In genomic region chrX:153560466-153560865, GRCh38 we compare ENCODE assay signal across 34 cellular contexts.
"Had no signal": no experiment of that assay in that cellular context is flagged by ENCODE, and none has a peak within 500 bp of the region (broad histone marks: within the 10 kb centered on the region; RNA-seq: fewer than 3 reads in every experiment).

No MANE protein-coding gene starts in this region.

- H3K27ac ChIP-seq: ascending aorta, cardiac muscle cell, coronary artery, esophagus muscularis mucosa, foreskin keratinocyte, gastrocnemius medialis, heart right ventricle had no signal

- H3K4me3 Mint-ChIP-seq: activated CD4-positive, alpha-beta memory T cell treated with anti-CD3 and anti-CD28 coated beads for 36 hours; activated CD4-positive, alpha-beta T cell treated with anti-CD3 and anti-CD28 coated beads for 36 hours; activated CD4-positive, alpha-beta T cell treated with anti-CD3 and anti-CD28 coated beads, Interleukin-2, amount 10 ng/mL, durations not matched to agents 24 days and 14 days; activated CD8-positive, alpha-beta memory T cell treated with anti-CD3 and anti-CD28 coated beads, Interleukin-2, amount 10 ng/mL, durations not matched to agents 7 days and 5 days; activated CD8-positive, alpha-beta T cell treated with anti-CD3 and anti-CD28 coated beads, Interleukin-2, amount 10 ng/mL, durations not matched to agents 7 days and 5 days; activated naive CD4-positive, alpha-beta T cell treated with anti-CD3 and anti-CD28 coated beads for 36 hours; activated naive CD4-positive, alpha-beta T cell treated with anti-CD3 and anti-CD28 coated beads, Interleukin-2, amount 50 U/mL, for 24 hours; activated naive CD8-positive, alpha-beta T cell treated with anti-CD3 and anti-CD28 coated beads for 36 hours; activated T-cell treated with anti-CD3 and anti-CD28 coated beads, Interleukin-2, amount 50 U/mL, for 24 hours; activated T-cell treated with anti-CD3 and anti-CD28 coated beads, Interleukin-2, amount 50 U/mL, for 72 hours; brain; central memory CD8-positive, alpha-beta T cell; dendritic cell treated with granulocyte-macrophage colony-stimulating factor and Interleukin-4, amounts not matched to agents 40 ng/mL and 50 ng/mL, for 4 days; T-cell; T-helper 1 cell treated with Interleukin-12 subunit alpha and Interleukin-12 subunit beta and Interleukin-4 antibody, amounts not matched to agents 30 μg/mL and 1 μg/mL, for 36 hours had no signal

- H3K36me3 Mint-ChIP-seq: activated CD4-positive, alpha-beta memory T cell treated with anti-CD3 and anti-CD28 coated beads for 36 hours; activated CD8-positive, alpha-beta memory T cell treated with anti-CD3 and anti-CD28 coated beads, Interleukin-2, amount 10 ng/mL, durations not matched to agents 7 days and 5 days; activated naive CD4-positive, alpha-beta T cell treated with anti-CD3 and anti-CD28 coated beads, Interleukin-2, amount 50 U/mL, for 24 hours; activated naive CD8-positive, alpha-beta T cell treated with anti-CD3 and anti-CD28 coated beads for 36 hours; brain; T-cell had no signal

- H3K4me1 Mint-ChIP-seq: activated CD4-positive, alpha-beta T cell treated with anti-CD3 and anti-CD28 coated beads for 36 hours; activated CD4-positive, alpha-beta T cell treated with anti-CD3 and anti-CD28 coated beads, Interleukin-2, amount 10 ng/mL, durations not matched to agents 24 days and 14 days; activated CD8-positive, alpha-beta memory T cell treated with anti-CD3 and anti-CD28 coated beads, Interleukin-2, amount 10 ng/mL, durations not matched to agents 7 days and 5 days; activated naive CD4-positive, alpha-beta T cell treated with anti-CD3 and anti-CD28 coated beads, Interleukin-2, amount 50 U/mL, for 24 hours; brain; central memory CD8-positive, alpha-beta T cell had no signal

- H3K4me1 ChIP-seq: ascending aorta, breast epithelium, esophagus muscularis mucosa, foreskin keratinocyte, gastrocnemius medialis, heart right ventricle had no signal

- H3K36me3 ChIP-seq: ascending aorta, breast epithelium, cardiac muscle cell, esophagus muscularis mucosa, gastrocnemius medialis, heart right ventricle had no signal

- H3K27me3 Mint-ChIP-seq: activated CD4-positive, alpha-beta memory T cell treated with anti-CD3 and anti-CD28 coated beads for 36 hours; activated CD4-positive, alpha-beta T cell treated with anti-CD3 and anti-CD28 coated beads for 36 hours; activated CD4-positive, alpha-beta T cell treated with anti-CD3 and anti-CD28 coated beads, Interleukin-2, amount 10 ng/mL, durations not matched to agents 24 days and 14 days; activated CD8-positive, alpha-beta memory T cell treated with anti-CD3 and anti-CD28 coated beads, Interleukin-2, amount 10 ng/mL, durations not matched to agents 7 days and 5 days; activated naive CD4-positive, alpha-beta T cell treated with anti-CD3 and anti-CD28 coated beads, Interleukin-2, amount 50 U/mL, for 24 hours; activated naive CD8-positive, alpha-beta T cell treated with anti-CD3 and anti-CD28 coated beads for 36 hours; brain; central memory CD8-positive, alpha-beta T cell had no signal

- H3K9me3 Mint-ChIP-seq: activated CD4-positive, alpha-beta memory T cell treated with anti-CD3 and anti-CD28 coated beads for 36 hours; activated CD4-positive, alpha-beta T cell treated with anti-CD3 and anti-CD28 coated beads, Interleukin-2, amount 10 ng/mL, durations not matched to agents 24 days and 14 days; activated naive CD4-positive, alpha-beta T cell treated with anti-CD3 and anti-CD28 coated beads for 36 hours; activated naive CD4-positive, alpha-beta T cell treated with anti-CD3 and anti-CD28 coated beads, Interleukin-2, amount 50 U/mL, for 24 hours; activated naive CD8-positive, alpha-beta T cell treated with anti-CD3 and anti-CD28 coated beads for 36 hours; activated T-cell treated with anti-CD3 and anti-CD28 coated beads, Interleukin-2, amount 50 U/mL, for 24 hours; activated T-cell treated with anti-CD3 and anti-CD28 coated beads, Interleukin-2, amount 50 U/mL, for 72 hours; central memory CD8-positive, alpha-beta T cell; dendritic cell treated with granulocyte-macrophage colony-stimulating factor and Interleukin-4, amounts not matched to agents 40 ng/mL and 50 ng/mL, for 4 days; T-cell; T-helper 1 cell treated with Interleukin-12 subunit alpha and Interleukin-12 subunit beta and Interleukin-4 antibody, amounts not matched to agents 30 μg/mL and 1 μg/mL, for 36 hours had no signal

- H3K9me3 ChIP-seq: ascending aorta, breast epithelium, esophagus muscularis mucosa, gastrocnemius medialis, heart right ventricle had no signal

- ATAC-seq: activated CD4-positive, alpha-beta T cell treated with anti-CD3 and anti-CD28 coated beads for 36 hours; activated CD8-positive, alpha-beta memory T cell treated with anti-CD3 and anti-CD28 coated beads, Interleukin-2, amount 10 ng/mL, durations not matched to agents 7 days and 5 days; activated CD8-positive, alpha-beta T cell treated with anti-CD3 and anti-CD28 coated beads, Interleukin-2, amount 10 ng/mL, durations not matched to agents 7 days and 5 days; activated T-cell treated with anti-CD3 and anti-CD28 coated beads, Interleukin-2, amount 50 U/mL, for 72 hours; foreskin keratinocyte; gastrocnemius medialis; T-cell had no signal

- H3K27ac Mint-ChIP-seq: activated CD4-positive, alpha-beta memory T cell treated with anti-CD3 and anti-CD28 coated beads for 36 hours; activated CD4-positive, alpha-beta T cell treated with anti-CD3 and anti-CD28 coated beads for 36 hours; activated CD4-positive, alpha-beta T cell treated with anti-CD3 and anti-CD28 coated beads, Interleukin-2, amount 10 ng/mL, durations not matched to agents 24 days and 14 days; activated CD8-positive, alpha-beta memory T cell treated with anti-CD3 and anti-CD28 coated beads, Interleukin-2, amount 10 ng/mL, durations not matched to agents 7 days and 5 days; activated CD8-positive, alpha-beta T cell treated with anti-CD3 and anti-CD28 coated beads, Interleukin-2, amount 10 ng/mL, durations not matched to agents 7 days and 5 days; activated naive CD4-positive, alpha-beta T cell treated with anti-CD3 and anti-CD28 coated beads for 36 hours; activated naive CD4-positive, alpha-beta T cell treated with anti-CD3 and anti-CD28 coated beads, Interleukin-2, amount 50 U/mL, for 24 hours; activated naive CD8-positive, alpha-beta T cell treated with anti-CD3 and anti-CD28 coated beads for 36 hours; activated T-cell treated with anti-CD3 and anti-CD28 coated beads, Interleukin-2, amount 50 U/mL, for 24 hours; activated T-cell treated with anti-CD3 and anti-CD28 coated beads, Interleukin-2, amount 50 U/mL, for 72 hours; brain; dendritic cell treated with granulocyte-macrophage colony-stimulating factor and Interleukin-4, amounts not matched to agents 40 ng/mL and 50 ng/mL, for 4 days; T-cell; T-helper 1 cell treated with Interleukin-12 subunit alpha and Interleukin-12 subunit beta and Interleukin-4 antibody, amounts not matched to agents 30 μg/mL and 1 μg/mL, for 36 hours had no signal

- DNase-seq: activated CD4-positive, alpha-beta memory T cell treated with anti-CD3 and anti-CD28 coated beads for 36 hours; activated CD4-positive, alpha-beta T cell treated with anti-CD3 and anti-CD28 coated beads for 36 hours; activated CD4-positive, alpha-beta T cell treated with anti-CD3 and anti-CD28 coated beads, Interleukin-2, amount 10 ng/mL, durations not matched to agents 24 days and 14 days; activated CD4-positive, CD25-positive, alpha-beta regulatory T cell; activated CD4-positive, CD25-positive, alpha-beta regulatory T cell treated with anti-CD3 and anti-CD28 coated beads, Interleukin-2, amount 50 U/mL, for 72 hours; activated CD8-positive, alpha-beta memory T cell treated with anti-CD3 and anti-CD28 coated beads, Interleukin-2, amount 10 ng/mL, durations not matched to agents 7 days and 5 days; activated CD8-positive, alpha-beta memory T cell treated with anti-CD3 and anti-CD28 coated beads, Interleukin-2, amount 50 U/mL, for 4 hours; activated CD8-positive, alpha-beta T cell treated with anti-CD3 and anti-CD28 coated beads, Interleukin-2, amount 10 ng/mL, durations not matched to agents 7 days and 5 days; activated effector memory CD4-positive, alpha-beta T cell treated with Interleukin-2 at 50 U/mL for 16 hours; activated naive CD4-positive, alpha-beta T cell treated with anti-CD3 and anti-CD28 coated beads for 36 hours; activated naive CD8-positive, alpha-beta T cell treated with anti-CD3 and anti-CD28 coated beads for 36 hours; activated T-cell treated with anti-CD3 and anti-CD28 coated beads for 4 hours; activated T-cell treated with anti-CD3 and anti-CD28 coated beads, Interleukin-2, amount 50 U/mL, for 24 hours; activated T-cell treated with anti-CD3 and anti-CD28 coated beads, Interleukin-2, amount 50 U/mL, for 72 hours; dorsolateral prefrontal cortex; effector memory CD4-positive, alpha-beta T cell; erythroblast; foreskin keratinocyte; glutamatergic neuron; SW 1271; T-cell; T-helper 9 cell had no signal

- H3K27me3 ChIP-seq: ascending aorta, cardiac muscle cell, esophagus muscularis mucosa, foreskin keratinocyte, gastrocnemius medialis had no signal

- H3K4me3 ChIP-seq: ascending aorta, breast epithelium, cardiac muscle cell, coronary artery, dorsolateral prefrontal cortex, esophagus muscularis mucosa, gastrocnemius medialis, heart right ventricle had no signal
